In genomic region chr22:36497910-36498669, GRCh38 we compare ENCODE assay signal across 1 cellular context.
TF ChIP-seq lines count a peak whose summit lies in the region.

No MANE protein-coding gene starts in this region.

TF ChIP-seq in HepG2, 621 proteins besides CTCF, POLR2A, EP300 and RAD21:
- TF ChIP-seq AGO2 (optimal IDR thresholded peaks at IDR 0.05; ENCODE audit: low read depth, low read length), result peak; percentile 42
- TF ChIP-seq PHF20 (CRISPR knock-in tag; IDR thresholded peaks at IDR 0.05), result no peak
- no peak for TF ChIP-seq GLI4 (CRISPR knock-in tag; IDR thresholded peaks at IDR 0.05; ENCODE audit: borderline replicate concordance)
